In genomic region chr2:225025917-225026571, GRCh38 we compare ENCODE assay signal across 8 cellular contexts. TPM values are rescaled to one million over a fixed set of nuclear protein-coding genes. Genes with fewer than 3 reads are reported as not detected.
DNase-seq lines count a peak whose midpoint lies in the region; ATAC-seq lines count a peak whose summit lies in the region.

No MANE protein-coding gene starts in this region.

- peak in 1 of 2 donors; percentile 39 for ATAC-seq in CD4-positive, CD25-positive, alpha-beta regulatory T cell (ENCODE audit: low read depth in 2 of 2)
- peak; percentile 29 to 39 for ATAC-seq in activated naive CD4-positive, alpha-beta T cell treated with anti-CD3 and anti-CD28 coated beads, Interleukin-2, amount 50 U/mL, for 72 hours
- ATAC-seq in HG03439 (IDR thresholded peaks at IDR 0.05; ENCODE audit: unreplicated experiment) (no peak), HG03280 (IDR thresholded peaks at IDR 0.05; ENCODE audit: unreplicated experiment) (no peak)

- peaks cover 14% of the 10 kb centered on the region for H3K36me3 Mint-ChIP-seq in CD4-positive, CD25-positive, alpha-beta regulatory T cell
- no peaks in the 10 kb centered on the region for H3K36me3 Mint-ChIP-seq in IgD-negative memory B cell
- H3K36me3 Mint-ChIP-seq in activated naive CD4-positive, alpha-beta T cell treated with anti-CD3 and anti-CD28 coated beads, Interleukin-2, amount 50 U/mL, for 72 hours, result peaks cover 7 to 33% of the 10 kb centered on the region in 2 donors

- peak overlapping the region; percentile 30 to 78 (median 43) for H3K27ac Mint-ChIP-seq in CD4-positive, CD25-positive, alpha-beta regulatory T cell
- H3K27ac Mint-ChIP-seq in IgD-negative memory B cell, result peak overlapping the region in 2 of 3 donors; percentile 54 to 71
- H3K27ac Mint-ChIP-seq in activated naive CD4-positive, alpha-beta T cell treated with anti-CD3 and anti-CD28 coated beads, Interleukin-2, amount 50 U/mL, for 72 hours, result peak overlapping the region in 1 of 2 donors; percentile 48

- H3K27ac ChIP-seq in CD4-positive, CD25-positive, alpha-beta regulatory T cell (ENCODE audit: insufficient read depth, low read length, poor library complexity, severe bottlenecking), result no peak overlapping the region

- H3K4me3 Mint-ChIP-seq in CD4-positive, CD25-positive, alpha-beta regulatory T cell, result peak overlapping the region in 2 of 4 donors; percentile 2 to 4
- peak overlapping the region in 1 of 4 donors; percentile 51 for H3K4me3 Mint-ChIP-seq in IgD-negative memory B cell

- peaks cover 55 to 71% (median 61%) of the 10 kb centered on the region in 4 donors for H3K4me1 Mint-ChIP-seq in CD4-positive, CD25-positive, alpha-beta regulatory T cell
- peaks cover 8 to 30% (median 21%) of the 10 kb centered on the region in 3 donors for H3K4me1 Mint-ChIP-seq in IgD-negative memory B cell

- H3K4me3 ChIP-seq in CD4-positive, CD25-positive, alpha-beta regulatory T cell (ENCODE audit: low read depth, low read length), result peak overlapping the region; percentile 31

- H3K4me1 ChIP-seq in CD4-positive, CD25-positive, alpha-beta regulatory T cell (ENCODE audit: control insufficient read depth, insufficient read depth, low read length, poor library complexity, severe bottlenecking), result peaks cover 35% of the 10 kb centered on the region

- no peaks in the 10 kb centered on the region for H3K27me3 Mint-ChIP-seq in CD4-positive, CD25-positive, alpha-beta regulatory T cell
- no peaks in the 10 kb centered on the region for H3K27me3 Mint-ChIP-seq in IgD-negative memory B cell

- peaks cover 0 to 1% (median 0%) of the 10 kb centered on the region in 7 donors for H3K9me3 Mint-ChIP-seq in CD4-positive, CD25-positive, alpha-beta regulatory T cell
- no peaks in the 10 kb centered on the region for H3K9me3 Mint-ChIP-seq in IgD-negative memory B cell
- peaks cover 0 to 10% of the 10 kb centered on the region in 2 donors for H3K9me3 Mint-ChIP-seq in activated naive CD4-positive, alpha-beta T cell treated with anti-CD3 and anti-CD28 coated beads, Interleukin-2, amount 50 U/mL, for 72 hours

- H3K27me3 ChIP-seq in CD4-positive, CD25-positive, alpha-beta regulatory T cell (ENCODE audit: control insufficient read depth, insufficient read depth, low read length), result no peaks in the 10 kb centered on the region

- no peaks in the 10 kb centered on the region for H3K9me3 ChIP-seq in CD4-positive, CD25-positive, alpha-beta regulatory T cell (ENCODE audit: control insufficient read depth in 2 of 2, low read length in 2 of 2)

- H3K36me3 ChIP-seq in CD4-positive, CD25-positive, alpha-beta regulatory T cell (ENCODE audit: control insufficient read depth, insufficient read depth, low read length), result peaks cover 4% of the 10 kb centered on the region

- DNase-seq in CD4-positive, CD25-positive, alpha-beta regulatory T cell, result no peak
- DNase-seq in activated naive CD4-positive, alpha-beta T cell treated with anti-CD3 and anti-CD28 coated beads, Interleukin-2, amount 50 U/mL, for 72 hours (ENCODE audit: low spot score in 2 of 2), result no peak
- peak; percentile 41 for DNase-seq in myocyte (ENCODE audit: low read depth)
- no peak for DNase-seq in RPMI8226
- DNase-seq in effector CD8-positive, alpha-beta T cell (lab: John Stamatoyannopoulos, UW), result no peak

RNA-seq across cellular contexts. Expression of gene DOCK10, which starts 16.2 kb away (rescaled TPM):
- total RNA-seq in CD4-positive, CD25-positive, alpha-beta regulatory T cell, result 222 TPM
- polyA plus RNA-seq in CD4-positive, CD25-positive, alpha-beta regulatory T cell, result 10 to 100 TPM; 28.3 to 47.7 (median 34.9) TPM
- polyA plus RNA-seq in IgD-negative memory B cell, result 26.9 TPM
- total RNA-seq in activated naive CD4-positive, alpha-beta T cell treated with anti-CD3 and anti-CD28 coated beads, Interleukin-2, amount 50 U/mL, for 72 hours, result 100 to 1,000 TPM; 173 to 197 TPM
- total RNA-seq in myocyte, result 16.5 and 25.0 TPM in 2 replicates
- polyA plus RNA-seq in myocyte (2012), result 7.8 TPM

Comparison
In these comparisons a context has a peak if more than half of its experiments do, and no peak if none do; other contexts are left out.
1. ATAC-seq: peak in activated naive CD4-positive, alpha-beta T cell treated with anti-CD3 and anti-CD28 coated beads, Interleukin-2, amount 50 U/mL, for 72 hours (2 of 2); none in HG03439 (single experiment) and HG03280 (single experiment).